Comparison of ENCODE assay signal across 17 cellular contexts in genomic region chr10:98416989-98417388, GRCh38. TPM values are rescaled to one million over a fixed set of nuclear protein-coding genes. Genes with fewer than 3 reads are reported as not detected.
DNase-seq lines count a peak whose midpoint lies in the region; ATAC-seq, FAIRE-seq and TF ChIP-seq lines count a peak whose summit lies in the region.
"Had no signal": no experiment of that assay in that cellular context is flagged by ENCODE, and none has a peak within 500 bp of the region (broad histone marks: within the 10 kb centered on the region; RNA-seq: fewer than 3 reads in every experiment).

No MANE protein-coding gene starts in this region.

- CTCF ChIA-PET in GM12878 (lab: Yijun Ruan, JAX) = no interaction called here

- H3K36me3 ChIP-seq in GM12878 (ENCODE audit: control insufficient read depth in 2 of 2, insufficient read depth in 2 of 2, low read length in 1 of 2) = peaks cover 5 to 11% of the 10 kb centered on the region in 2 experiments; a peak in 2 of 4 replicates

- SMC1A ChIA-PET in GM12878 (lab: Charles Lee; ENCODE audit: uncharacterized antibody, unreplicated experiment) = no interaction called here

- WGBS in GM12878 (ENCODE audit: insufficient coverage, insufficient replicate concordance, low lambda C conversion rate, missing lambda C conversion rate) = 88% methylated on average over 6 of the region's 6 CpGs

- RAD21 ChIA-PET in GM12878 (lab: Charles Lee; ENCODE audit: unreplicated experiment) = no interaction called here

- no peak overlapping the region for H3K27ac ChIP-seq in GM12878 (ENCODE audit: control insufficient read depth, insufficient read depth)
- H3K27ac ChIP-seq: A549 had no signal

- ATAC-seq in activated naive CD8-positive, alpha-beta T cell treated with anti-CD3 and anti-CD28 coated beads, Interleukin-2, amount 50 U/mL, for 24 hours = no peak
- ATAC-seq in GM12878 (no peak), naive B cell (ENCODE audit: low read depth in 2 of 2) (no peak), Right ventricle myocardium superior (ENCODE audit: poor library complexity) (no peak)
- ATAC-seq: A549 had no signal

- no peaks in the 10 kb centered on the region for H3K36me3 Mint-ChIP-seq in activated naive CD8-positive, alpha-beta T cell
- H3K36me3 Mint-ChIP-seq in activated naive CD8-positive, alpha-beta T cell treated with anti-CD3 and anti-CD28 coated beads, Interleukin-2, amount 50 U/mL, for 24 hours (ENCODE audit: low read depth) = peaks cover 11% of the 10 kb centered on the region
- H3K36me3 Mint-ChIP-seq in naive B cell = peaks cover 4 to 16% of the 10 kb centered on the region in 2 donors

- H3K27me3 ChIP-seq in GM12878 (replicated peaks in 1 of 2; ENCODE audit: control insufficient read depth in 2 of 2, insufficient read depth in 2 of 2, low read length in 1 of 2) = no peaks in the 10 kb centered on the region

- TF ChIP-seq POLR2A in GM12878 (IDR thresholded peaks at IDR 0.05; ENCODE audit: low read depth, low read length) = 0 out of 2 replicates have a peak, but pooled peaks have one; percentile 15

- H3K9me3 Mint-ChIP-seq in activated naive CD8-positive, alpha-beta T cell (ENCODE audit: low read depth) = no peaks in the 10 kb centered on the region
- no peaks in the 10 kb centered on the region for H3K9me3 Mint-ChIP-seq in activated naive CD8-positive, alpha-beta T cell treated with anti-CD3 and anti-CD28 coated beads, Interleukin-2, amount 50 U/mL, for 24 hours
- H3K9me3 Mint-ChIP-seq in naive B cell = no peaks in the 10 kb centered on the region
- H3K9me3 Mint-ChIP-seq: HFFc6 had no signal

- no peaks in the 10 kb centered on the region for H3K27me3 Mint-ChIP-seq in activated naive CD8-positive, alpha-beta T cell
- no peaks in the 10 kb centered on the region for H3K27me3 Mint-ChIP-seq in activated naive CD8-positive, alpha-beta T cell treated with anti-CD3 and anti-CD28 coated beads, Interleukin-2, amount 50 U/mL, for 24 hours
- no peaks in the 10 kb centered on the region for H3K27me3 Mint-ChIP-seq in naive B cell

- no TSS peak for BruUV-seq in GM12878 (replicated peaks; lab: Mats Ljungman, UMichigan)

- no peak for FAIRE-seq in GM12878 (lab: Jason Lieb, UNC)
- FAIRE-seq: A549, D721Med, H54 had no signal

- TF ChIP-seq EP300 in GM12878 (IDR thresholded peaks at IDR 0.05; ENCODE audit: borderline replicate concordance in 1 of 2, control insufficient read depth in 1 of 2, low read depth in 2 of 2, low read length in 2 of 2) = no peak

- H3K27ac Mint-ChIP-seq in activated naive CD8-positive, alpha-beta T cell = peak overlapping the region; percentile 68
- H3K27ac Mint-ChIP-seq in activated naive CD8-positive, alpha-beta T cell treated with anti-CD3 and anti-CD28 coated beads, Interleukin-2, amount 50 U/mL, for 24 hours = no peak overlapping the region
- peak overlapping the region in 5 of 6 donors; percentile 19 to 88 (median 41) for H3K27ac Mint-ChIP-seq in naive B cell
- H3K27ac Mint-ChIP-seq: HFFc6 had no signal

- no peak overlapping the region for H3K4me3 ChIP-seq in GM12878
- H3K4me3 ChIP-seq: A549 had no signal

- H3K79me2 ChIP-seq in GM12878 (ENCODE audit: control insufficient read depth, insufficient read depth, low read length) = no peaks in the 10 kb centered on the region

- no peak overlapping the region for H3K4me3 Mint-ChIP-seq in activated naive CD8-positive, alpha-beta T cell
- H3K4me3 Mint-ChIP-seq in activated naive CD8-positive, alpha-beta T cell treated with anti-CD3 and anti-CD28 coated beads, Interleukin-2, amount 50 U/mL, for 24 hours = no peak overlapping the region
- H3K4me3 Mint-ChIP-seq in naive B cell = peak overlapping the region in 1 of 8 donors; percentile 29
- H3K4me3 Mint-ChIP-seq: HFFc6 had no signal

- TF ChIP-seq RAD21 in GM12878 (IDR thresholded peaks at IDR 0.05; ENCODE audit: insufficient read depth, low read depth, low read length) = no peak

- no peak overlapping the region for H3K9ac ChIP-seq in GM12878 (ENCODE audit: control insufficient read depth, insufficient read depth, low read length)

- POLR2A ChIA-PET in GM12878 (lab: Charles Lee) = no interaction called here

- no peak for TF ChIP-seq CTCF in GM12878 (IDR thresholded peaks at IDR 0.05 in 2 of 3, conservative IDR thresholded peaks at IDR 0.05 in 1 of 3; ENCODE audit: control insufficient read depth in 2 of 3, extremely low read depth in 1 of 3, insufficient read depth in 1 of 3, low read depth in 3 of 3, low read length in 3 of 3)

- H3K4me2 ChIP-seq in GM12878 (ENCODE audit: control insufficient read depth, insufficient read depth) = no peak overlapping the region
- H3K4me2 ChIP-seq: A549 had no signal

- H3K4me1 ChIP-seq in GM12878 (ENCODE audit: control insufficient read depth, insufficient read depth, low read length) = peaks cover 10% of the 10 kb centered on the region

- peaks cover 18% of the 10 kb centered on the region for H3K4me1 Mint-ChIP-seq in activated naive CD8-positive, alpha-beta T cell (ENCODE audit: low read depth)
- peaks cover 17% of the 10 kb centered on the region for H3K4me1 Mint-ChIP-seq in activated naive CD8-positive, alpha-beta T cell treated with anti-CD3 and anti-CD28 coated beads, Interleukin-2, amount 50 U/mL, for 24 hours
- peaks cover 9 to 20% (median 18%) of the 10 kb centered on the region in 3 donors for H3K4me1 Mint-ChIP-seq in naive B cell

- H4K20me1 ChIP-seq in GM12878 (ENCODE audit: control insufficient read depth, insufficient read depth) = no peaks in the 10 kb centered on the region

- H3K9me3 ChIP-seq in GM12878 (replicated peaks; ENCODE audit: control insufficient read depth, insufficient read depth, low read length) = no peaks in the 10 kb centered on the region
- H3K9me3 ChIP-seq: A549 had no signal

- H2AFZ ChIP-seq in GM12878 (ENCODE audit: control insufficient read depth, low read depth, low read length) = no peak overlapping the region

- intact Hi-C loops in GM12878 (cut with micrococcal nuclease; ENCODE audit: unreplicated experiment) (no loop called here), Right ventricle myocardium superior (cut with DNase I) (no loop called here)

- no peak for DNase-seq in activated naive CD8-positive, alpha-beta T cell treated with anti-CD3 and anti-CD28 coated beads, Interleukin-2, amount 50 U/mL, for 24 hours
- DNase-seq in GM12878 (ENCODE audit: low read depth, low spot score) (no peak), naive B cell (no peak), islet precursor cell (no peak), amniotic stem cell (lab: John Stamatoyannopoulos, UW) (no peak), Right ventricle myocardium superior (no peak)
- DNase-seq: HFFc6, NCI-H1417, NCI-H187 treated with DMSO at 0.1 percent for 48 hours, NCI-H2227 treated with DMSO at 0.1 percent for 48 hours, NCI-H510A treated with DMSO at 0.1 percent for 48 hours, NCI-H82, SIG-M5 had no signal

- in situ Hi-C loops in GM12878 (cut with MboI) = no loop called here

RNA-seq across cellular contexts. Expression of gene PYROXD2, which starts 2.0 kb away (rescaled TPM):
- total RNA-seq in GM12878 (2013; cell fraction: nucleolus; rRNA removed) = 28.8 and 34.3 TPM in 2 replicates
- 8.1 and 9.2 TPM in 2 replicates for total RNA-seq in GM12878 (2014; rRNA removed)
- 5.3 and 7.2 TPM in 2 replicates for total RNA-seq in GM12878 (2014; rRNA removed; fragmentation: Illumina TruSeq; extraction: Trizol)
- total RNA-seq in GM12878 (2021) = 9.5 and 11.3 TPM in 2 replicates
- 0.87 TPM for polyA plus RNA-seq in GM12878 (2011; ENCODE audit: low read depth)
- polyA plus RNA-seq in GM12878 (2011; rRNA removed) = 5.0 and 7.6 TPM in 2 replicates
- polyA plus RNA-seq in GM12878 (2011; cell fraction: cytosol; rRNA removed) = 4.3 and 9.9 TPM in 2 replicates
- polyA plus RNA-seq in GM12878 (2011; cell fraction: nucleus; rRNA removed) = 37.1 and 47.3 TPM in 2 replicates
- 5.0 and 5.5 TPM in 2 replicates for polyA plus RNA-seq in GM12878 (2012)
- polyA plus RNA-seq in GM12878 (2014; fragmentation: Illumina TruSeq; extraction: Trizol) = 1.1 and 4.8 TPM in 2 replicates
- 10 to 100 TPM; 10.8 to 11.8 TPM for polyA plus RNA-seq in GM12878 (2014; fragmentation: Nextera tagmentation; extraction: Ambion mirVana)
- polyA plus RNA-seq in GM12878 (2014; rRNA removed) = 10.4 and 13.6 TPM in 2 replicates
- 10 to 100 TPM; 14.2 to 15.8 TPM for polyA plus RNA-seq in GM12878 (2016; fragmentation: Nextera tagmentation; extraction: Ambion mirVana)
- 1.9 and 3.3 TPM in 2 replicates for polyA minus RNA-seq in GM12878 (2011; rRNA and poly(A)+ RNA removed)
- polyA minus RNA-seq in GM12878 (2011; cell fraction: cytosol; rRNA and poly(A)+ RNA removed) = 1.5 and 1.8 TPM in 2 replicates
- polyA minus RNA-seq in GM12878 (2011; cell fraction: nucleus; rRNA and poly(A)+ RNA removed) = 3.4 and 5.2 TPM in 2 replicates
- polyA plus RNA-seq in naive B cell (ENCODE audit: low read depth in 6 of 6) = 1 to 10 TPM in 3 of 6 donors, under 1 TPM in 2, not detected in 1; 0.35 to 4.2 (median 1.6) TPM
- 8.4 TPM for total RNA-seq in Right ventricle myocardium superior

RNA-seq across cellular contexts. Expression of gene HPS1, which starts 29.7 kb away (rescaled TPM):
- total RNA-seq in GM12878 (2013; cell fraction: nucleolus; rRNA removed) = 119 and 128 TPM in 2 replicates
- total RNA-seq in GM12878 (2014; rRNA removed) (44.5 and 50.8 TPM in 2 replicates), GM12878 (2014; rRNA removed; fragmentation: Illumina TruSeq; extraction: Trizol) (26.0 and 27.1 TPM in 2 replicates), GM12878 (2021) (63.9 and 71.5 TPM in 2 replicates), Right ventricle myocardium superior (25.6 TPM)
- polyA plus RNA-seq in GM12878 (2011; ENCODE audit: low read depth) = 19.7 TPM
- polyA plus RNA-seq in GM12878 (2011; rRNA removed) (36.7 and 58.7 TPM in 2 replicates), GM12878 (2014; fragmentation: Illumina TruSeq; extraction: Trizol) (36.5 and 45.8 TPM in 2 replicates), GM12878 (2014; fragmentation: Nextera tagmentation; extraction: Ambion mirVana) (10 to 100 TPM; 27.9 to 35.8 TPM), GM12878 (2014; rRNA removed) (59.3 and 65.2 TPM in 2 replicates), GM12878 (2016; fragmentation: Nextera tagmentation; extraction: Ambion mirVana) (100 to 1,000 TPM; 123 to 138 TPM), naive B cell (ENCODE audit: low read depth in 6 of 6) (100 to 1,000 TPM in 5 of 6 donors, 10 to 100 TPM in 1; 98.0 to 134 (median 102) TPM)
- polyA plus RNA-seq in GM12878 (2011; cell fraction: cytosol; rRNA removed) = 55.6 and 67.7 TPM in 2 replicates
- polyA plus RNA-seq in GM12878 (2011; cell fraction: nucleus; rRNA removed) = 252 and 294 TPM in 2 replicates
- 53.6 and 53.9 TPM in 2 replicates for polyA plus RNA-seq in GM12878 (2012)
- 45.6 and 57.2 TPM in 2 replicates for polyA minus RNA-seq in GM12878 (2011; rRNA and poly(A)+ RNA removed)
- 21.9 and 23.4 TPM in 2 replicates for polyA minus RNA-seq in GM12878 (2011; cell fraction: cytosol; rRNA and poly(A)+ RNA removed)
- polyA minus RNA-seq in GM12878 (2011; cell fraction: nucleus; rRNA and poly(A)+ RNA removed) = 68.9 and 118 TPM in 2 replicates
